ENCODE assay signal across 12 cellular contexts in the genomic region with DNA sequence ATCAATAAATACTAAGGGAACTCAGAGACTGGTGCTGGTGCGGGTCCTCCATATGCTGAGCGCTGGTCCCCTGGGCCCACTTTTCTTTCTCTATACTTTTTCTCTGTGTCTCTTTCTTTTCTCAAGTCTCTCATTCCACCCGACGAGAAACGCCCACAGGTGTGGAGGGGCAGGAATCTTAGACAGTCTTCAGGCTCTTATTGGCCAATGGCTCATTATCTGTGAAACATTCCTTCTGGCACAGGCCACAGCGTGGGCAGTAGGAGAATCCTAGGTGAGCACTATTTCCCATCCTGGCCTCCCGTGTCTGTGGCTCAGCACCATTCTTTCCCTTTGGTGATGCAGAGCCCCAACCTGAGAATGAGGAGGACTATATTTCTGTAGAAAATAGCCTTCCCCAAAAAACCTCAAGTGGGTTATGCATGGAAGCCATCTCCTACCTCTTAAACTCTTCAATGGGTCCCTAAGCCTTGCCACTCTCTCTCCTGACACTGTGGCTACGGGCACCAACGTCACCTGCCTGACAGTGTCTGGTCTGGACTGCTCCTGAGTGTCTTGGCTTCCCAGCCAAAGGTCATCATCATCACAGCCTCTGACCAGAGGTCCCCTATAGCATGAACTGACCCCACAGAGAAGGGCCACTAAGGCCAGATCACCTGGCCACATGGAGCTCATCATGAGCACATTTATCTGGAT. TPM values are rescaled to one million over a fixed set of nuclear protein-coding genes. Genes with fewer than 3 reads are reported as not detected.
DNase-seq lines count a peak whose midpoint lies in the region; ATAC-seq lines count a peak whose summit lies in the region.
"Had no signal": no experiment of that assay in that cellular context is flagged by ENCODE, and none has a peak within 500 bp of the region (broad histone marks: within the 10 kb centered on the region; RNA-seq: fewer than 3 reads in every experiment).

No MANE protein-coding gene starts in this region.

- peaks cover 7% of the 10 kb centered on the region for H3K9me3 Mint-ChIP-seq in stimulated activated naive CD8-positive, alpha-beta T cell treated with anti-CD3 and anti-CD28 coated beads, Interleukin-15, Interleukin-2, amounts not matched to agents 100 ng/mL and 50 ng/mL, for 24 hours
- H3K9me3 Mint-ChIP-seq in stimulated activated naive CD8-positive, alpha-beta T cell treated with anti-CD3 and anti-CD28 coated beads, Interleukin-15, amount 100 ng/mL, for 72 hours: no peaks in the 10 kb centered on the region
- no peaks in the 10 kb centered on the region for H3K9me3 Mint-ChIP-seq in dendritic cell treated with granulocyte-macrophage colony-stimulating factor and Interleukin-4, amounts not matched to agents 40 ng/mL and 50 ng/mL, for 4 days
- no peaks in the 10 kb centered on the region for H3K9me3 Mint-ChIP-seq in activated T-helper 1 cell treated with anti-CD3 and anti-CD28 coated beads, Interleukin-12 subunit alpha, Interleukin-12 subunit beta, Interleukin-2, Interleukin-4 antibody, amounts not matched to agents 30 ng/mL and 10 ng/mL and 1 ng/mL, durations not matched to agents 14 hours and 24 hours and 36 hours
- H3K9me3 Mint-ChIP-seq: brain, mesothelial cell of epicardium had no signal

- peak overlapping the region; percentile 80 for H3K27ac Mint-ChIP-seq in stimulated activated naive CD8-positive, alpha-beta T cell treated with anti-CD3 and anti-CD28 coated beads, Interleukin-15, Interleukin-2, amounts not matched to agents 100 ng/mL and 50 ng/mL, for 24 hours
- H3K27ac Mint-ChIP-seq in stimulated activated naive CD8-positive, alpha-beta T cell treated with anti-CD3 and anti-CD28 coated beads, Interleukin-15, amount 100 ng/mL, for 72 hours: peak overlapping the region in 1 of 2 donors; percentile 27
- H3K27ac Mint-ChIP-seq in dendritic cell treated with granulocyte-macrophage colony-stimulating factor and Interleukin-4, amounts not matched to agents 40 ng/mL and 50 ng/mL, for 4 days: peak overlapping the region; percentile 52
- no peak overlapping the region for H3K27ac Mint-ChIP-seq in activated T-helper 1 cell treated with anti-CD3 and anti-CD28 coated beads, Interleukin-12 subunit alpha, Interleukin-12 subunit beta, Interleukin-2, Interleukin-4 antibody, amounts not matched to agents 30 ng/mL and 10 ng/mL and 1 ng/mL, durations not matched to agents 14 hours and 24 hours and 36 hours
- H3K27ac Mint-ChIP-seq: brain had no signal

- peaks cover 29% of the 10 kb centered on the region for H3K36me3 Mint-ChIP-seq in stimulated activated naive CD8-positive, alpha-beta T cell treated with anti-CD3 and anti-CD28 coated beads, Interleukin-15, Interleukin-2, amounts not matched to agents 100 ng/mL and 50 ng/mL, for 24 hours (ENCODE audit: low read depth)
- peaks cover 47% of the 10 kb centered on the region for H3K36me3 Mint-ChIP-seq in dendritic cell treated with granulocyte-macrophage colony-stimulating factor and Interleukin-4, amounts not matched to agents 40 ng/mL and 50 ng/mL, for 4 days (ENCODE audit: low read depth)
- peaks cover 19% of the 10 kb centered on the region for H3K36me3 Mint-ChIP-seq in activated T-helper 1 cell treated with anti-CD3 and anti-CD28 coated beads, Interleukin-12 subunit alpha, Interleukin-12 subunit beta, Interleukin-2, Interleukin-4 antibody, amounts not matched to agents 30 ng/mL and 10 ng/mL and 1 ng/mL, durations not matched to agents 14 hours and 24 hours and 36 hours (ENCODE audit: low read depth)
- H3K36me3 Mint-ChIP-seq: brain, mesothelial cell of epicardium had no signal

- no peaks in the 10 kb centered on the region for H3K27me3 Mint-ChIP-seq in stimulated activated naive CD8-positive, alpha-beta T cell treated with anti-CD3 and anti-CD28 coated beads, Interleukin-15, Interleukin-2, amounts not matched to agents 100 ng/mL and 50 ng/mL, for 24 hours
- H3K27me3 Mint-ChIP-seq in stimulated activated naive CD8-positive, alpha-beta T cell treated with anti-CD3 and anti-CD28 coated beads, Interleukin-15, amount 100 ng/mL, for 72 hours: no peaks in the 10 kb centered on the region
- no peaks in the 10 kb centered on the region for H3K27me3 Mint-ChIP-seq in dendritic cell treated with granulocyte-macrophage colony-stimulating factor and Interleukin-4, amounts not matched to agents 40 ng/mL and 50 ng/mL, for 4 days
- H3K27me3 Mint-ChIP-seq in activated T-helper 1 cell treated with anti-CD3 and anti-CD28 coated beads, Interleukin-12 subunit alpha, Interleukin-12 subunit beta, Interleukin-2, Interleukin-4 antibody, amounts not matched to agents 30 ng/mL and 10 ng/mL and 1 ng/mL, durations not matched to agents 14 hours and 24 hours and 36 hours (ENCODE audit: insufficient read depth): no peaks in the 10 kb centered on the region

- peaks cover 87% of the 10 kb centered on the region for H3K4me1 Mint-ChIP-seq in stimulated activated naive CD8-positive, alpha-beta T cell treated with anti-CD3 and anti-CD28 coated beads, Interleukin-15, Interleukin-2, amounts not matched to agents 100 ng/mL and 50 ng/mL, for 24 hours (ENCODE audit: low read depth)
- H3K4me1 Mint-ChIP-seq in stimulated activated naive CD8-positive, alpha-beta T cell treated with anti-CD3 and anti-CD28 coated beads, Interleukin-15, amount 100 ng/mL, for 72 hours: peaks cover 75% of the 10 kb centered on the region
- H3K4me1 Mint-ChIP-seq in dendritic cell treated with granulocyte-macrophage colony-stimulating factor and Interleukin-4, amounts not matched to agents 40 ng/mL and 50 ng/mL, for 4 days (ENCODE audit: low read depth): peaks cover 50% of the 10 kb centered on the region
- peaks cover 71% of the 10 kb centered on the region for H3K4me1 Mint-ChIP-seq in activated T-helper 1 cell treated with anti-CD3 and anti-CD28 coated beads, Interleukin-12 subunit alpha, Interleukin-12 subunit beta, Interleukin-2, Interleukin-4 antibody, amounts not matched to agents 30 ng/mL and 10 ng/mL and 1 ng/mL, durations not matched to agents 14 hours and 24 hours and 36 hours (ENCODE audit: low read depth)

- intact Hi-C loops in dendritic cell treated with granulocyte-macrophage colony-stimulating factor and Interleukin-4, amounts not matched to agents 40 ng/mL and 50 ng/mL, for 4 days (cut with micrococcal nuclease): no loop called here
- intact Hi-C loops in activated T-helper 1 cell treated with anti-CD3 and anti-CD28 coated beads, Interleukin-12 subunit alpha, Interleukin-12 subunit beta, Interleukin-2, Interleukin-4 antibody, amounts not matched to agents 30 ng/mL and 10 ng/mL and 1 ng/mL, durations not matched to agents 14 hours and 24 hours and 36 hours (cut with micrococcal nuclease): no loop called here

- ATAC-seq in stimulated activated naive CD8-positive, alpha-beta T cell treated with anti-CD3 and anti-CD28 coated beads, Interleukin-15, amount 100 ng/mL, for 72 hours: no peak
- ATAC-seq in HG02852 (IDR thresholded peaks at IDR 0.05; ENCODE audit: unreplicated experiment): peak; percentile 23

- H3K4me3 Mint-ChIP-seq in stimulated activated naive CD8-positive, alpha-beta T cell treated with anti-CD3 and anti-CD28 coated beads, Interleukin-15, Interleukin-2, amounts not matched to agents 100 ng/mL and 50 ng/mL, for 24 hours: no peak overlapping the region
- H3K4me3 Mint-ChIP-seq in stimulated activated naive CD8-positive, alpha-beta T cell treated with anti-CD3 and anti-CD28 coated beads, Interleukin-15, amount 100 ng/mL, for 72 hours: peak overlapping the region in 1 of 2 donors; percentile 4
- H3K4me3 Mint-ChIP-seq in dendritic cell treated with granulocyte-macrophage colony-stimulating factor and Interleukin-4, amounts not matched to agents 40 ng/mL and 50 ng/mL, for 4 days: no peak overlapping the region
- H3K4me3 Mint-ChIP-seq in activated T-helper 1 cell treated with anti-CD3 and anti-CD28 coated beads, Interleukin-12 subunit alpha, Interleukin-12 subunit beta, Interleukin-2, Interleukin-4 antibody, amounts not matched to agents 30 ng/mL and 10 ng/mL and 1 ng/mL, durations not matched to agents 14 hours and 24 hours and 36 hours: no peak overlapping the region
- H3K4me3 Mint-ChIP-seq: brain, mesothelial cell of epicardium had no signal

- DNase-seq in stimulated activated naive CD8-positive, alpha-beta T cell treated with anti-CD3 and anti-CD28 coated beads, Interleukin-15, amount 100 ng/mL, for 72 hours: no peak
- DNase-seq in kidney tubule cell (ENCODE audit: low spot score): no peak
- no peak for DNase-seq in activated T-helper 1 cell treated with anti-CD3 and anti-CD28 coated beads, Interleukin-12 subunit alpha, Interleukin-12 subunit beta, Interleukin-2, Interleukin-4 antibody, amounts not matched to agents 30 ng/mL and 10 ng/mL and 1 ng/mL, durations not matched to agents 14 hours and 24 hours and 36 hours (ENCODE audit: low spot score)
- no peak for DNase-seq in stimulated activated CD4-positive, alpha-beta T cell treated with anti-CD3 and anti-CD28 coated beads, Interleukin-4, amount 100 ng/mL, for 24 hours
- no peak for DNase-seq in HT-29 (ENCODE audit: low spot score)
- DNase-seq: activated CD4-positive, alpha-beta T cell treated with anti-CD3 and anti-CD28 coated beads for 4 hours; NCI-H1436 treated with DMSO at 0.1 percent for 48 hours had no signal

RNA-seq across cellular contexts. Expression of gene SLAMF1, which starts 6.2 kb away (rescaled TPM):
- total RNA-seq in activated T-helper 1 cell treated with anti-CD3 and anti-CD28 coated beads, Interleukin-12 subunit alpha, Interleukin-12 subunit beta, Interleukin-2, Interleukin-4 antibody, amounts not matched to agents 30 ng/mL and 10 ng/mL and 1 ng/mL, durations not matched to agents 14 hours and 24 hours and 36 hours: 118 TPM in 2 replicates
- not detected in 2 replicates for total RNA-seq in HT-29 (2014; rRNA removed; shearing (Covaris generic))
- total RNA-seq: mesothelial cell of epicardium had no signal

RNA-seq across cellular contexts. Expression of gene CD48, which starts 58.5 kb away (rescaled TPM):
- total RNA-seq in activated T-helper 1 cell treated with anti-CD3 and anti-CD28 coated beads, Interleukin-12 subunit alpha, Interleukin-12 subunit beta, Interleukin-2, Interleukin-4 antibody, amounts not matched to agents 30 ng/mL and 10 ng/mL and 1 ng/mL, durations not matched to agents 14 hours and 24 hours and 36 hours: 219 and 222 TPM in 2 replicates
- total RNA-seq in HT-29 (2014; rRNA removed; shearing (Covaris generic)): not detected in 2 replicates

Comparison
In these comparisons a context has a peak if more than half of its experiments do, and no peak if none do; other contexts are left out.
1. RNA of gene SLAMF1, which starts 6.2 kb away (total RNA-seq): 118 TPM in activated T-helper 1 cell treated with anti-CD3 and anti-CD28 coated beads, Interleukin-12 subunit alpha, Interleukin-12 subunit beta, Interleukin-2, Interleukin-4 antibody, amounts not matched to agents 30 ng/mL and 10 ng/mL and 1 ng/mL, durations not matched to agents 14 hours and 24 hours and 36 hours; not detected in HT-29; every median in the first group is over 100 times any median in the second.
2. RNA of gene CD48, which starts 58.5 kb away (total RNA-seq): 219 to 222 TPM in activated T-helper 1 cell treated with anti-CD3 and anti-CD28 coated beads, Interleukin-12 subunit alpha, Interleukin-12 subunit beta, Interleukin-2, Interleukin-4 antibody, amounts not matched to agents 30 ng/mL and 10 ng/mL and 1 ng/mL, durations not matched to agents 14 hours and 24 hours and 36 hours; not detected in HT-29; every median in the first group is over 100 times any median in the second.